In the genomic region with DNA sequence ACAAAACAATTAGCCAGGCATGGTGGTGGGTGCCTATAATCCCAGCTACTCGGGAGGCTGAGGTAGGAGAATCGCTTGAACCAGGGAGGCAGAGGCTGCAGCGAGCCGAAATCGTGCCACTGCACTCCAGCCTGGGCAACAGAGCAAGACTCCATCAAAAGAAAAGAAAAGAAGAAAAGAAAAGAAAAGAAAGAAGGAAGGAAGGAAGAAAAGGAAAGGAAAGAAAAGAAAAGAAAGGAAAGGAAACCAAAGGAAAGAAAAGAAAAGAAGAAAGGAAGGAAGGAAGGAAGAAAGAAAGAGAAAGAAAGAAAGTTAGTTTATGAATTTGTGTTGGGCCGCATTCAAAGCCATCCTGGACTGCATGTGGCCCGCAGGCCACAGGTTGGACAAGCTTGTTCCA, we compare ENCODE assay signal across 1 cellular context.
TF ChIP-seq lines count a peak whose summit lies in the region.

No MANE protein-coding gene starts in this region.

TF ChIP-seq in WTC11, 78 proteins besides CTCF, POLR2A, EP300 and RAD21:
- TF ChIP-seq, protein P1, sequence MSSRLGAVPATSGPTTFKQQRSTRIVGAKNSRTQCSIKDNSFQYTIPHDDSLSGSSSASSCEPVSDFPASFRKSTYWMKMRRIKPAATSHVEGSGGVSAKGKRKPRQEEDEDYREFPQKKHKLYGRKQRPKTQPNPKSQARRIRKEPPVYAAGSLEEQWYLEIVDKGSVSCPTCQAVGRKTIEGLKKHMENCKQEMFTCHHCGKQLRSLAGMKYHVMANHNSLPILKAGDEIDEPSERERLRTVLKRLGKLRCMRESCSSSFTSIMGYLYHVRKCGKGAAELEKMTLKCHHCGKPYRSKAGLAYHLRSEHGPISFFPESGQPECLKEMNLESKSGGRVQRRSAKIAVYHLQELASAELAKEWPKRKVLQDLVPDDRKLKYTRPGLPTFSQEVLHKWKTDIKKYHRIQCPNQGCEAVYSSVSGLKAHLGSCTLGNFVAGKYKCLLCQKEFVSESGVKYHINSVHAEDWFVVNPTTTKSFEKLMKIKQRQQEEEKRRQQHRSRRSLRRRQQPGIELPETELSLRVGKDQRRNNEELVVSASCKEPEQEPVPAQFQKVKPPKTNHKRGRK (CRISPR knock-in tag; IDR thresholded peaks at IDR 0.05; ENCODE audit: borderline replicate concordance): peak; percentile 56; the same call in 1 of the 2 replicates
- 0 out of 2 replicates have a peak, but pooled peaks have one; percentile 30 for TF ChIP-seq ZNF121 (CRISPR knock-in tag; IDR thresholded peaks at IDR 0.05)
TF ChIP-seq in WTC11: peak in this region for 2; not testable (repeated sequence) for 76.
